ENCODE assay signal across 18 cellular contexts in genomic region chrX:114500622-114501021, GRCh38.
"Had no signal": no experiment of that assay in that cellular context is flagged by ENCODE, and none has a peak within 500 bp of the region (broad histone marks: within the 10 kb centered on the region; RNA-seq: fewer than 3 reads in every experiment).

No MANE protein-coding gene starts in this region.

- H3K4me1 Mint-ChIP-seq: activated CD4-positive, alpha-beta memory T cell treated with anti-CD3 and anti-CD28 coated beads, Interleukin-2, amount 10 ng/mL, durations not matched to agents 7 days and 5 days; natural killer cell had no signal

- H3K27ac ChIP-seq: heart left ventricle, left lung, psoas muscle, suprapubic skin, upper lobe of left lung, VCaP had no signal

- H3K36me3 ChIP-seq: heart left ventricle, left lung, suprapubic skin, upper lobe of left lung had no signal

- H3K27me3 ChIP-seq: heart left ventricle, suprapubic skin, upper lobe of left lung had no signal

- H3K4me3 ChIP-seq: heart left ventricle, left lung, mucosa of descending colon, psoas muscle, suprapubic skin, upper lobe of left lung had no signal

- DNase-seq: activated CD4-positive, alpha-beta memory T cell treated with anti-CD3 and anti-CD28 coated beads, Interleukin-2, amount 10 ng/mL, durations not matched to agents 7 days and 5 days; activated gamma-delta T cell treated with Interleukin-2 at 50 U/mL for 16 hours; activated T-cell treated with anti-CD3 and anti-CD28 coated beads, Interleukin-2, amount 50 U/mL, for 72 hours; aorta; foreskin melanocyte; heart left ventricle; islet precursor cell; left lung; mucosa of descending colon; natural killer cell; psoas muscle; stimulated activated CD4-positive, alpha-beta T cell treated with anti-CD3 and anti-CD28 coated beads, Interleukin-2, amount 100 ng/mL, for 24 hours; stimulated activated naive CD4-positive, alpha-beta T cell; T1000; upper lobe of left lung had no signal

- H3K36me3 Mint-ChIP-seq: natural killer cell had no signal

- H3K27me3 Mint-ChIP-seq: activated CD4-positive, alpha-beta memory T cell treated with anti-CD3 and anti-CD28 coated beads, Interleukin-2, amount 10 ng/mL, durations not matched to agents 7 days and 5 days had no signal

- H3K27ac Mint-ChIP-seq: activated CD4-positive, alpha-beta memory T cell treated with anti-CD3 and anti-CD28 coated beads, Interleukin-2, amount 10 ng/mL, durations not matched to agents 7 days and 5 days; activated T-cell treated with anti-CD3 and anti-CD28 coated beads, Interleukin-2, amount 50 U/mL, for 72 hours; natural killer cell had no signal

- ATAC-seq: activated T-cell treated with anti-CD3 and anti-CD28 coated beads, Interleukin-2, amount 50 U/mL, for 72 hours; heart left ventricle; left lung; mucosa of descending colon; natural killer cell; psoas muscle; sciatic nerve had no signal

- H3K9me3 ChIP-seq: left lung, mucosa of descending colon, psoas muscle, suprapubic skin, upper lobe of left lung had no signal

- H3K4me3 Mint-ChIP-seq: activated CD4-positive, alpha-beta memory T cell treated with anti-CD3 and anti-CD28 coated beads, Interleukin-2, amount 10 ng/mL, durations not matched to agents 7 days and 5 days; activated T-cell treated with anti-CD3 and anti-CD28 coated beads, Interleukin-2, amount 50 U/mL, for 72 hours; natural killer cell had no signal

- H3K4me1 ChIP-seq: heart left ventricle, left lung, psoas muscle, suprapubic skin, upper lobe of left lung had no signal
